ENCODE assay signal across 1 cellular context in the genomic region with DNA sequence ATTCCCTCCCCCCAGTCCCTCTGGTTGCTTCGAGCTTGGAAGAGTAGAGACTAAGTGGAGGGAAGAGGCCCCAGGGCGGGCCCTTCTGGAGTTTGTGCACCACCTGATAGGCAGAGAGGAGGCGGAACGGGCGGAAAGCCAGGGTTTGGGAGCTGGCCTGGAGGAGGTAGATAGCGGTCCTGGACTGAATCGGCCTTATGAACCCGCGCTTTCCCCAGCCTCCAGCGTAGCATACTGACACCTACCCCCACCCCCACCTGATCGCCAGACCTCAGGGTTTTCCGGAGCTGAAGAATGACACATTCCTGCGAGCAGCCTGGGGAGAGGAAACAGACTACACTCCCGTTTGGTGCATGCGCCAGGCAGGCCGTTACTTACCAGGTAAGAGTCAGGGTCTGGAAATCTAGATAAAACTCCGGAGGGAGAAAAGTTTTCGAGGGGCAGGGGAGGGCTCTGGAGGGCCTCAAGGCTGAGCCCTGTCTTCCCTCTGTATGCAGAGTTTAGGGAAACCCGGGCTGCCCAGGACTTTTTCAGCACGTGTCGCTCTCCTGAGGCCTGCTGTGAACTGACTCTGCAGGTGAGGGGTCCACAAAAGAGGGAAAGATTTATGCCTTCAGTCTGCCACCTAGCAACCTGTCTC.
TF ChIP-seq lines count a peak whose summit lies in the region.

No MANE protein-coding gene starts in this region.

TF ChIP-seq in K562, 482 proteins besides CTCF, POLR2A, EP300 and RAD21 (continued from another document and continues in another):
- TF ChIP-seq, protein P1, sequence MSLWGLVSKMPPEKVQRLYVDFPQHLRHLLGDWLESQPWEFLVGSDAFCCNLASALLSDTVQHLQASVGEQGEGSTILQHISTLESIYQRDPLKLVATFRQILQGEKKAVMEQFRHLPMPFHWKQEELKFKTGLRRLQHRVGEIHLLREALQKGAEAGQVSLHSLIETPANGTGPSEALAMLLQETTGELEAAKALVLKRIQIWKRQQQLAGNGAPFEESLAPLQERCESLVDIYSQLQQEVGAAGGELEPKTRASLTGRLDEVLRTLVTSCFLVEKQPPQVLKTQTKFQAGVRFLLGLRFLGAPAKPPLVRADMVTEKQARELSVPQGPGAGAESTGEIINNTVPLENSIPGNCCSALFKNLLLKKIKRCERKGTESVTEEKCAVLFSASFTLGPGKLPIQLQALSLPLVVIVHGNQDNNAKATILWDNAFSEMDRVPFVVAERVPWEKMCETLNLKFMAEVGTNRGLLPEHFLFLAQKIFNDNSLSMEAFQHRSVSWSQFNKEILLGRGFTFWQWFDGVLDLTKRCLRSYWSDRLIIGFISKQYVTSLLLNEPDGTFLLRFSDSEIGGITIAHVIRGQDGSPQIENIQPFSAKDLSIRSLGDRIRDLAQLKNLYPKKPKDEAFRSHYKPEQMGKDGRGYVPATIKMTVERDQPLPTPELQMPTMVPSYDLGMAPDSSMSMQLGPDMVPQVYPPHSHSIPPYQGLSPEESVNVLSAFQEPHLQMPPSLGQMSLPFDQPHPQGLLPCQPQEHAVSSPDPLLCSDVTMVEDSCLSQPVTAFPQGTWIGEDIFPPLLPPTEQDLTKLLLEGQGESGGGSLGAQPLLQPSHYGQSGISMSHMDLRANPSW (CRISPR knock-in tag; IDR thresholded peaks at IDR 0.05), result no peak
- TF ChIP-seq, protein P2, sequence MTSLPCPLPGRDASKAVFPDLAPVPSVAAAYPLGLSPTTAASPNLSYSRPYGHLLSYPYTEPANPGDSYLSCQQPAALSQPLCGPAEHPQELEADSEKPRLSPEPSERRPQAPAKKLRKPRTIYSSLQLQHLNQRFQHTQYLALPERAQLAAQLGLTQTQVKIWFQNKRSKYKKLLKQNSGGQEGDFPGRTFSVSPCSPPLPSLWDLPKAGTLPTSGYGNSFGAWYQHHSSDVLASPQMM (CRISPR knock-in tag; IDR thresholded peaks at IDR 0.05), result no peak
- TF ChIP-seq STAT5B (CRISPR knock-in tag; IDR thresholded peaks at IDR 0.05) (no peak), ZNF444 (CRISPR knock-in tag; IDR thresholded peaks at IDR 0.05) (no peak), COPS2 (conservative IDR thresholded peaks at IDR 0.05) (no peak), MCM2 (IDR thresholded peaks at IDR 0.05; ENCODE audit: low read depth) (no peak), HLTF (IDR thresholded peaks at IDR 0.05) (0 out of 2 replicates have a peak, but pooled peaks have one; percentile 59), BACH1 (tag; IDR thresholded peaks at IDR 0.05) (no peak), DDX20 (tag; IDR thresholded peaks at IDR 0.05; ENCODE audit: low read depth) (no peak), SMARCB1 (IDR thresholded peaks at IDR 0.05; ENCODE audit: insufficient read length, low read depth) (no peak), MTF1 (CRISPR knock-in tag; IDR thresholded peaks at IDR 0.05; ENCODE audit: borderline replicate concordance) (no peak), FOXA3 (CRISPR knock-in tag; conservative IDR thresholded peaks at IDR 0.05 in 1 of 2, IDR thresholded peaks at IDR 0.05 in 1 of 2) (no peak), RBM25 (IDR thresholded peaks at IDR 0.05; ENCODE audit: low read depth, low read length, severe bottlenecking) (no peak), PPARD (CRISPR knock-in tag; IDR thresholded peaks at IDR 0.05) (no peak), ZNF143 (CRISPR knock-in tag; IDR thresholded peaks at IDR 0.05) (no peak; the same call in 1 of the 2 replicates), NFIC (IDR thresholded peaks at IDR 0.05) (peak; percentile 99), HNRNPUL1 (IDR thresholded peaks at IDR 0.05; ENCODE audit: low read length) (no peak), NFE2 (IDR thresholded peaks at IDR 0.05; ENCODE audit: low read depth) (peak; percentile 41; the same call in 1 of the 2 replicates), ZNF41 (CRISPR knock-in tag; conservative IDR thresholded peaks at IDR 0.05) (0 out of 2 replicates have a peak, but pooled peaks have one; percentile 7), ZNF77 (CRISPR knock-in tag; IDR thresholded peaks at IDR 0.05) (no peak), ZNF274 (IDR thresholded peaks at IDR 0.05; ENCODE audit: borderline replicate concordance, low read depth, low read length) (no peak), POU5F1 (IDR thresholded peaks at IDR 0.05; ENCODE audit: borderline replicate concordance, low read depth, low read length, partially characterized antibody) (no peak), ZNF785 (CRISPR knock-in tag; IDR thresholded peaks at IDR 0.05) (no peak), L3MBTL2 (IDR thresholded peaks at IDR 0.05) (peak; percentile 96), ZNF347 (CRISPR knock-in tag; IDR thresholded peaks at IDR 0.05; ENCODE audit: low read depth) (no peak), ZNF707 (CRISPR knock-in tag; conservative IDR thresholded peaks at IDR 0.05) (0 out of 2 replicates have a peak, but pooled peaks have one; percentile 11), TGIF2 (CRISPR knock-in tag; IDR thresholded peaks at IDR 0.05) (no peak; the same call in 1 of the 2 replicates), NR4A1 (CRISPR knock-in tag; IDR thresholded peaks at IDR 0.05) (no peak), NR4A1 (tag; IDR thresholded peaks at IDR 0.05) (peak; percentile 16; the same call in 1 of the 2 replicates), TFAM (CRISPR knock-in tag; conservative IDR thresholded peaks at IDR 0.05) (no peak), CTBP1 (IDR thresholded peaks at IDR 0.05; ENCODE audit: borderline replicate concordance) (peak; percentile 84), FOXP1 (CRISPR knock-in tag; IDR thresholded peaks at IDR 0.05) (no peak)
- TF ChIP-seq, protein P3, sequence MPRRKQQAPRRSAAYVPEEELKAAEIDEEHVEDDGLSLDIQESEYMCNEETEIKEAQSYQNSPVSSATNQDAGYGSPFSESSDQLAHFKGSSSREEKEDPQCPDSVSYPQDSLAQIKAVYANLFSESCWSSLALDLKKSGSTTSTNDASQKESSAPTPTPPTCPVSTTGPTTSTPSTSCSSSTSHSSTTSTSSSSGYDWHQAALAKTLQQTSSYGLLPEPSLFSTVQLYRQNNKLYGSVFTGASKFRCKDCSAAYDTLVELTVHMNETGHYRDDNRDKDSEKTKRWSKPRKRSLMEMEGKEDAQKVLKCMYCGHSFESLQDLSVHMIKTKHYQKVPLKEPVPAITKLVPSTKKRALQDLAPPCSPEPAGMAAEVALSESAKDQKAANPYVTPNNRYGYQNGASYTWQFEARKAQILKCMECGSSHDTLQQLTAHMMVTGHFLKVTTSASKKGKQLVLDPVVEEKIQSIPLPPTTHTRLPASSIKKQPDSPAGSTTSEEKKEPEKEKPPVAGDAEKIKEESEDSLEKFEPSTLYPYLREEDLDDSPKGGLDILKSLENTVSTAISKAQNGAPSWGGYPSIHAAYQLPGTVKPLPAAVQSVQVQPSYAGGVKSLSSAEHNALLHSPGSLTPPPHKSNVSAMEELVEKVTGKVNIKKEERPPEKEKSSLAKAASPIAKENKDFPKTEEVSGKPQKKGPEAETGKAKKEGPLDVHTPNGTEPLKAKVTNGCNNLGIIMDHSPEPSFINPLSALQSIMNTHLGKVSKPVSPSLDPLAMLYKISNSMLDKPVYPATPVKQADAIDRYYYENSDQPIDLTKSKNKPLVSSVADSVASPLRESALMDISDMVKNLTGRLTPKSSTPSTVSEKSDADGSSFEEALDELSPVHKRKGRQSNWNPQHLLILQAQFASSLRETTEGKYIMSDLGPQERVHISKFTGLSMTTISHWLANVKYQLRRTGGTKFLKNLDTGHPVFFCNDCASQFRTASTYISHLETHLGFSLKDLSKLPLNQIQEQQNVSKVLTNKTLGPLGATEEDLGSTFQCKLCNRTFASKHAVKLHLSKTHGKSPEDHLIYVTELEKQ (CRISPR knock-in tag; IDR thresholded peaks at IDR 0.05), result no peak
- TF ChIP-seq, protein P4, sequence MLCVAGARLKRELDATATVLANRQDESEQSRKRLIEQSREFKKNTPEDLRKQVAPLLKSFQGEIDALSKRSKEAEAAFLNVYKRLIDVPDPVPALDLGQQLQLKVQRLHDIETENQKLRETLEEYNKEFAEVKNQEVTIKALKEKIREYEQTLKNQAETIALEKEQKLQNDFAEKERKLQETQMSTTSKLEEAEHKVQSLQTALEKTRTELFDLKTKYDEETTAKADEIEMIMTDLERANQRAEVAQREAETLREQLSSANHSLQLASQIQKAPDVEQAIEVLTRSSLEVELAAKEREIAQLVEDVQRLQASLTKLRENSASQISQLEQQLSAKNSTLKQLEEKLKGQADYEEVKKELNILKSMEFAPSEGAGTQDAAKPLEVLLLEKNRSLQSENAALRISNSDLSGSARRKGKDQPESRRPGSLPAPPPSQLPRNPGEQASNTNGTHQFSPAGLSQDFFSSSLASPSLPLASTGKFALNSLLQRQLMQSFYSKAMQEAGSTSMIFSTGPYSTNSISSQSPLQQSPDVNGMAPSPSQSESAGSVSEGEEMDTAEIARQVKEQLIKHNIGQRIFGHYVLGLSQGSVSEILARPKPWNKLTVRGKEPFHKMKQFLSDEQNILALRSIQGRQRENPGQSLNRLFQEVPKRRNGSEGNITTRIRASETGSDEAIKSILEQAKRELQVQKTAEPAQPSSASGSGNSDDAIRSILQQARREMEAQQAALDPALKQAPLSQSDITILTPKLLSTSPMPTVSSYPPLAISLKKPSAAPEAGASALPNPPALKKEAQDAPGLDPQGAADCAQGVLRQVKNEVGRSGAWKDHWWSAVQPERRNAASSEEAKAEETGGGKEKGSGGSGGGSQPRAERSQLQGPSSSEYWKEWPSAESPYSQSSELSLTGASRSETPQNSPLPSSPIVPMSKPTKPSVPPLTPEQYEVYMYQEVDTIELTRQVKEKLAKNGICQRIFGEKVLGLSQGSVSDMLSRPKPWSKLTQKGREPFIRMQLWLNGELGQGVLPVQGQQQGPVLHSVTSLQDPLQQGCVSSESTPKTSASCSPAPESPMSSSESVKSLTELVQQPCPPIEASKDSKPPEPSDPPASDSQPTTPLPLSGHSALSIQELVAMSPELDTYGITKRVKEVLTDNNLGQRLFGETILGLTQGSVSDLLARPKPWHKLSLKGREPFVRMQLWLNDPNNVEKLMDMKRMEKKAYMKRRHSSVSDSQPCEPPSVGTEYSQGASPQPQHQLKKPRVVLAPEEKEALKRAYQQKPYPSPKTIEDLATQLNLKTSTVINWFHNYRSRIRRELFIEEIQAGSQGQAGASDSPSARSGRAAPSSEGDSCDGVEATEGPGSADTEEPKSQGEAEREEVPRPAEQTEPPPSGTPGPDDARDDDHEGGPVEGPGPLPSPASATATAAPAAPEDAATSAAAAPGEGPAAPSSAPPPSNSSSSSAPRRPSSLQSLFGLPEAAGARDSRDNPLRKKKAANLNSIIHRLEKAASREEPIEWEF (CRISPR knock-in tag; IDR thresholded peaks at IDR 0.05), result 0 out of 2 replicates have a peak, but pooled peaks have one; percentile 14
- TF ChIP-seq, protein P5, sequence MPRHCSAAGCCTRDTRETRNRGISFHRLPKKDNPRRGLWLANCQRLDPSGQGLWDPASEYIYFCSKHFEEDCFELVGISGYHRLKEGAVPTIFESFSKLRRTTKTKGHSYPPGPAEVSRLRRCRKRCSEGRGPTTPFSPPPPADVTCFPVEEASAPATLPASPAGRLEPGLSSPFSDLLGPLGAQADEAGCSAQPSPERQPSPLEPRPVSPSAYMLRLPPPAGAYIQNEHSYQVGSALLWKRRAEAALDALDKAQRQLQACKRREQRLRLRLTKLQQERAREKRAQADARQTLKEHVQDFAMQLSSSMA (CRISPR knock-in tag; IDR thresholded peaks at IDR 0.05), result no peak
- TF ChIP-seq, protein P6, sequence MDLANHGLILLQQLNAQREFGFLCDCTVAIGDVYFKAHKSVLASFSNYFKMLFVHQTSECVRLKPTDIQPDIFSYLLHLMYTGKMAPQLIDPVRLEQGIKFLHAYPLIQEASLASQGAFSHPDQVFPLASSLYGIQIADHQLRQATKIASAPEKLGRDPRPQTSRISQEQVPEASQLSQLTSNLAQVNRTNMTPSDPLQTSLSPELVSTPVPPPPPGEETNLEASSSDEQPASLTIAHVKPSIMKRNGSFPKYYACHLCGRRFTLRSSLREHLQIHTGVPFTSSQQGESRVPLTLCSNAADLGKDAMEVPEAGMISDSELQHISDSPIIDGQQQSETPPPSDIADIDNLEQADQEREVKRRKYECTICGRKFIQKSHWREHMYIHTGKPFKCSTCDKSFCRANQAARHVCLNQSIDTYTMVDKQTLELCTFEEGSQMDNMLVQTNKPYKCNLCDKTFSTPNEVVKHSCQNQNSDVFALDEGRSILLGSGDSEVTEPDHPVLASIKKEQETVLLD (IDR thresholded peaks at IDR 0.05), result no peak; the same call in 1 of the 2 replicates
- TF ChIP-seq, protein P7, sequence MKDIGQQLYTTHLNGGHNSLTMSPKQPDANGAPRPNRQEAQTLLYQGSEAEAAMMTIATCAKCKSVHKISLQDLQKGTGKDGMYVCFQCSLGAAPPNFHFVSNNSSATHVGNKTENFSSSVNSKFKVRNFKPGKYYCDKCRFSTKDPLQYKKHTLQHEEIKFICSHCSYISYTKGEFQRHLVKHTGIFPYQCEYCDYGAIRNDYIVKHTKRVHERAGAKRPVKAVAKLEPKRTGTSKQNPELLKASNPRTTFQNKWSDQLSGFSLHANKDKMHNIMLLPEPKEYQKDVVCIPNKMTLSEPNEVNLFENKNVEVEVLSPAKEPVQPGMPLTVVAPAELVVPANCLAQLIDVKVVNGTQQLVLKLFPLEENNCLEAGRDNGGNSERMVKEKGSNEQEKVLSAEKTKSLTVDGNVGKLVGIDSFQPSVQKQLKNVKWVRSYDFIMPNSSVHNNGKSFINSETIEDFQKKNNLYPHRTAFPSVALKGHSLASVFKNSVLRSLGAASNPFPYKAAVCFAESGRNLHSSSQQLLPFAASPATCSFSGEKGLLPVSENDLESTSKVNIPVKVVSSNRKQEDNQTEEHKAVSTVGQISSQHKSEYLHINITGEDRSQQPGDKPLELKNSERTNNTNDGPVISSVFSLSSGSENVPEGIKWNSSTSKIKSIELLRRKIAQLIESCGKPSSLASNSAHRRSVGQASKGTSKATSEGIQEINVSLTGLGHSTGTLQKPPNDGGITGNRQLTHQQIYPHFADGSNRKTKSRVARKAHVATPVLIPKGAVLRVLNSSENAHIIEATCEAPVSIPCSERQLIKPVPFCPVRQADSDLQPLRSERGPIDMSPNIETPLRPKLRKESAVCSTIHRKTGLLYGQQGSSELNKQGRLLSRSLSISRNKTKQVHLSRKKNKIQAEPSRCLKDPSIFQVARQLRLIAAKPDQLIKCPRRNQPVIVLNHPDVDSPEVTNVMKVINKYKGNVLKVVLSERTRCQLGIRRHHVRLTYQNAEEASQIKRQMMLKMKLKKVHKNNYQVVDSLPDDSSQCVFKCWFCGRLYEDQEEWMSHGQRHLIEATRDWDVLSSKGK (CRISPR knock-in tag; IDR thresholded peaks at IDR 0.05), result no peak
- TF ChIP-seq, protein P8, sequence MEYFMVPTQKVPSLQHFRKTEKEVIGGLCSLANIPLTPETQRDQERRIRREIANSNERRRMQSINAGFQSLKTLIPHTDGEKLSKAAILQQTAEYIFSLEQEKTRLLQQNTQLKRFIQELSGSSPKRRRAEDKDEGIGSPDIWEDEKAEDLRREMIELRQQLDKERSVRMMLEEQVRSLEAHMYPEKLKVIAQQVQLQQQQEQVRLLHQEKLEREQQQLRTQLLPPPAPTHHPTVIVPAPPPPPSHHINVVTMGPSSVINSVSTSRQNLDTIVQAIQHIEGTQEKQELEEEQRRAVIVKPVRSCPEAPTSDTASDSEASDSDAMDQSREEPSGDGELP (CRISPR knock-in tag; IDR thresholded peaks at IDR 0.05; ENCODE audit: borderline replicate concordance), result peak; percentile 93
- TF ChIP-seq, protein P9, sequence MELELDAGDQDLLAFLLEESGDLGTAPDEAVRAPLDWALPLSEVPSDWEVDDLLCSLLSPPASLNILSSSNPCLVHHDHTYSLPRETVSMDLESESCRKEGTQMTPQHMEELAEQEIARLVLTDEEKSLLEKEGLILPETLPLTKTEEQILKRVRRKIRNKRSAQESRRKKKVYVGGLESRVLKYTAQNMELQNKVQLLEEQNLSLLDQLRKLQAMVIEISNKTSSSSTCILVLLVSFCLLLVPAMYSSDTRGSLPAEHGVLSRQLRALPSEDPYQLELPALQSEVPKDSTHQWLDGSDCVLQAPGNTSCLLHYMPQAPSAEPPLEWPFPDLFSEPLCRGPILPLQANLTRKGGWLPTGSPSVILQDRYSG (tag; conservative IDR thresholded peaks at IDR 0.05; ENCODE audit: low read depth), result peak; percentile 42; the same call in 1 of the 2 replicates
